Comparison of ENCODE assay signal across 8 cellular contexts in the genomic region with DNA sequence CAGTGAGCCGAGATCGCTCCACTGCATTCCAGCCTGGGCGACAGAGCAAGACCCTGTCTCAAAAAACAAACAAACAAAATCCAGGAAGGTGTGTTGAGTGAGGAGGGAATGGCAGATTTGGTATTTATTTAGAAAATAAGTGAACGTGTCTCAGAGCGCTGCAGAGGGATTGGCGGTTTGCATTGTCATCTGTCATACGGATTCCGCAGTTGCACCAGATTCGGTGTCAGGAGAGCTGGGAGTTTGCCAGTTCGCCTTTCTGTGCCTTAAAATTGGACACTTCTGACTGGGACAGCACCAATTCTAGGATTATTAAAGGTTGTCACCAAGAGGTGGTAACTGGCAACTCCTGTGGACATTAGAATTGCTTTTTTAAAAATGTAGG. TPM values are rescaled to one million over a fixed set of nuclear protein-coding genes. Genes with fewer than 3 reads are reported as not detected.
DNase-seq lines count a peak whose midpoint lies in the region; ATAC-seq and TF ChIP-seq lines count a peak whose summit lies in the region.

No MANE protein-coding gene starts in this region.

- no peaks in the 10 kb centered on the region for H3K9me3 Mint-ChIP-seq in stimulated activated naive CD8-positive, alpha-beta T cell treated with anti-CD3 and anti-CD28 coated beads, Interleukin-15, Interleukin-2, amounts not matched to agents 100 ng/mL and 50 ng/mL, for 24 hours
- no peaks in the 10 kb centered on the region for H3K9me3 Mint-ChIP-seq in activated T-helper 1 cell treated with anti-CD3 and anti-CD28 coated beads, Interleukin-12 subunit alpha, Interleukin-12 subunit beta, Interleukin-2, Interleukin-4 antibody, amounts not matched to agents 30 ng/mL and 10 ng/mL and 1 ng/mL, durations not matched to agents 14 hours and 24 hours and 36 hours

- H3K27ac ChIP-seq in right atrium auricular region, result peak overlapping the region; percentile 81 to 82

- peaks cover 29% of the 10 kb centered on the region for H3K36me3 Mint-ChIP-seq in stimulated activated naive CD8-positive, alpha-beta T cell treated with anti-CD3 and anti-CD28 coated beads, Interleukin-15, Interleukin-2, amounts not matched to agents 100 ng/mL and 50 ng/mL, for 24 hours (ENCODE audit: low read depth)
- H3K36me3 Mint-ChIP-seq in activated T-helper 1 cell treated with anti-CD3 and anti-CD28 coated beads, Interleukin-12 subunit alpha, Interleukin-12 subunit beta, Interleukin-2, Interleukin-4 antibody, amounts not matched to agents 30 ng/mL and 10 ng/mL and 1 ng/mL, durations not matched to agents 14 hours and 24 hours and 36 hours (ENCODE audit: low read depth), result peaks cover 15% of the 10 kb centered on the region

- H3K27ac Mint-ChIP-seq in stimulated activated naive CD8-positive, alpha-beta T cell treated with anti-CD3 and anti-CD28 coated beads, Interleukin-15, Interleukin-2, amounts not matched to agents 100 ng/mL and 50 ng/mL, for 24 hours, result peak overlapping the region; percentile 97
- H3K27ac Mint-ChIP-seq in activated T-helper 1 cell treated with anti-CD3 and anti-CD28 coated beads, Interleukin-12 subunit alpha, Interleukin-12 subunit beta, Interleukin-2, Interleukin-4 antibody, amounts not matched to agents 30 ng/mL and 10 ng/mL and 1 ng/mL, durations not matched to agents 14 hours and 24 hours and 36 hours, result no peak overlapping the region

- peak overlapping the region; percentile 99 for H3K4me3 Mint-ChIP-seq in stimulated activated naive CD8-positive, alpha-beta T cell treated with anti-CD3 and anti-CD28 coated beads, Interleukin-15, Interleukin-2, amounts not matched to agents 100 ng/mL and 50 ng/mL, for 24 hours
- H3K4me3 Mint-ChIP-seq in activated T-helper 1 cell treated with anti-CD3 and anti-CD28 coated beads, Interleukin-12 subunit alpha, Interleukin-12 subunit beta, Interleukin-2, Interleukin-4 antibody, amounts not matched to agents 30 ng/mL and 10 ng/mL and 1 ng/mL, durations not matched to agents 14 hours and 24 hours and 36 hours, result peak overlapping the region; percentile 100

- H3K27me3 Mint-ChIP-seq in stimulated activated naive CD8-positive, alpha-beta T cell treated with anti-CD3 and anti-CD28 coated beads, Interleukin-15, Interleukin-2, amounts not matched to agents 100 ng/mL and 50 ng/mL, for 24 hours, result no peaks in the 10 kb centered on the region
- H3K27me3 Mint-ChIP-seq in activated T-helper 1 cell treated with anti-CD3 and anti-CD28 coated beads, Interleukin-12 subunit alpha, Interleukin-12 subunit beta, Interleukin-2, Interleukin-4 antibody, amounts not matched to agents 30 ng/mL and 10 ng/mL and 1 ng/mL, durations not matched to agents 14 hours and 24 hours and 36 hours (ENCODE audit: insufficient read depth), result no peaks in the 10 kb centered on the region

- peaks cover 22% of the 10 kb centered on the region for H3K36me3 ChIP-seq in right atrium auricular region

- no peak for ATAC-seq in stimulated activated naive CD8-positive, alpha-beta T cell treated with anti-CD3 and anti-CD28 coated beads, Interleukin-15, Interleukin-2, amounts not matched to agents 100 U/mL and 50 U/mL, for 24 hours

- H3K4me3 ChIP-seq in right atrium auricular region (peak overlapping the region; percentile 82 to 87), retinal pigment epithelial cell (ENCODE audit: low read length) (peak overlapping the region; percentile 76)

- no peak for DNase-seq in stimulated activated naive CD8-positive, alpha-beta T cell treated with anti-CD3 and anti-CD28 coated beads, Interleukin-15, Interleukin-2, amounts not matched to agents 100 U/mL and 50 U/mL, for 24 hours
- DNase-seq in activated T-helper 1 cell treated with anti-CD3 and anti-CD28 coated beads, Interleukin-12 subunit alpha, Interleukin-12 subunit beta, Interleukin-2, Interleukin-4 antibody, amounts not matched to agents 30 ng/mL and 10 ng/mL and 1 ng/mL, durations not matched to agents 14 hours and 24 hours and 36 hours (ENCODE audit: low spot score), result no peak
- DNase-seq in right atrium auricular region (ENCODE audit: low spot score) (no peak), retinal pigment epithelial cell (ENCODE audit: low read depth) (no peak), NCI-H1436 (lab: John Stamatoyannopoulos, UW) (no peak), OCI-M2 (lab: John Stamatoyannopoulos, UW; ENCODE audit: unreplicated experiment) (no peak)
- DNase-seq in stimulated activated CD4-positive, alpha-beta T cell treated with anti-CD3 and anti-CD28 coated beads, Interleukin-15, amount 100 ng/mL, for 24 hours, result no peak

- H3K4me1 ChIP-seq in right atrium auricular region, result peaks cover 0 to 13% of the 10 kb centered on the region in 2 donors

- intact Hi-C loops in activated T-helper 1 cell treated with anti-CD3 and anti-CD28 coated beads, Interleukin-12 subunit alpha, Interleukin-12 subunit beta, Interleukin-2, Interleukin-4 antibody, amounts not matched to agents 30 ng/mL and 10 ng/mL and 1 ng/mL, durations not matched to agents 14 hours and 24 hours and 36 hours (cut with micrococcal nuclease), result loop anchor here (1.0 to 5.0 kb wide), 9 partner anchors 14 to 846 kb away; a partner anchor contains a TSS

- TF ChIP-seq CTCF in right atrium auricular region (IDR thresholded peaks at IDR 0.05) (no peak), retinal pigment epithelial cell (conservative IDR thresholded peaks at IDR 0.05; ENCODE audit: low read depth, low read length) (no peak)

- peaks cover 42% of the 10 kb centered on the region for H3K4me1 Mint-ChIP-seq in stimulated activated naive CD8-positive, alpha-beta T cell treated with anti-CD3 and anti-CD28 coated beads, Interleukin-15, Interleukin-2, amounts not matched to agents 100 ng/mL and 50 ng/mL, for 24 hours (ENCODE audit: low read depth)
- H3K4me1 Mint-ChIP-seq in activated T-helper 1 cell treated with anti-CD3 and anti-CD28 coated beads, Interleukin-12 subunit alpha, Interleukin-12 subunit beta, Interleukin-2, Interleukin-4 antibody, amounts not matched to agents 30 ng/mL and 10 ng/mL and 1 ng/mL, durations not matched to agents 14 hours and 24 hours and 36 hours (ENCODE audit: low read depth), result peaks cover 40% of the 10 kb centered on the region

- no peaks in the 10 kb centered on the region for H3K9me3 ChIP-seq in right atrium auricular region

- no peaks in the 10 kb centered on the region for H3K27me3 ChIP-seq in right atrium auricular region

RNA-seq across cellular contexts. Expression of a gene that starts 0.9 kb away (rescaled TPM):
- 17.7 and 18.0 TPM in 2 replicates for total RNA-seq in activated T-helper 1 cell treated with anti-CD3 and anti-CD28 coated beads, Interleukin-12 subunit alpha, Interleukin-12 subunit beta, Interleukin-2, Interleukin-4 antibody, amounts not matched to agents 30 ng/mL and 10 ng/mL and 1 ng/mL, durations not matched to agents 14 hours and 24 hours and 36 hours
- 1 to 10 TPM; 9.3 to 9.6 TPM for total RNA-seq in right atrium auricular region

RNA-seq across cellular contexts. Expression of a gene that starts 49.4 kb away (rescaled TPM):
- total RNA-seq in activated T-helper 1 cell treated with anti-CD3 and anti-CD28 coated beads, Interleukin-12 subunit alpha, Interleukin-12 subunit beta, Interleukin-2, Interleukin-4 antibody, amounts not matched to agents 30 ng/mL and 10 ng/mL and 1 ng/mL, durations not matched to agents 14 hours and 24 hours and 36 hours, result not detected in 2 replicates
- total RNA-seq in right atrium auricular region, result 100 to 1,000 TPM; 121 to 229 TPM

Comparison
In these comparisons a context has a peak if more than half of its experiments do, and no peak if none do; other contexts are left out.
1. RNA of a gene that starts 49.4 kb away (total RNA-seq): 121 to 229 TPM in right atrium auricular region; not detected in activated T-helper 1 cell treated with anti-CD3 and anti-CD28 coated beads, Interleukin-12 subunit alpha, Interleukin-12 subunit beta, Interleukin-2, Interleukin-4 antibody, amounts not matched to agents 30 ng/mL and 10 ng/mL and 1 ng/mL, durations not matched to agents 14 hours and 24 hours and 36 hours; every median in the first group is over 100 times any median in the second.